ENCODE assay signal across 10 cellular contexts in the genomic region with DNA sequence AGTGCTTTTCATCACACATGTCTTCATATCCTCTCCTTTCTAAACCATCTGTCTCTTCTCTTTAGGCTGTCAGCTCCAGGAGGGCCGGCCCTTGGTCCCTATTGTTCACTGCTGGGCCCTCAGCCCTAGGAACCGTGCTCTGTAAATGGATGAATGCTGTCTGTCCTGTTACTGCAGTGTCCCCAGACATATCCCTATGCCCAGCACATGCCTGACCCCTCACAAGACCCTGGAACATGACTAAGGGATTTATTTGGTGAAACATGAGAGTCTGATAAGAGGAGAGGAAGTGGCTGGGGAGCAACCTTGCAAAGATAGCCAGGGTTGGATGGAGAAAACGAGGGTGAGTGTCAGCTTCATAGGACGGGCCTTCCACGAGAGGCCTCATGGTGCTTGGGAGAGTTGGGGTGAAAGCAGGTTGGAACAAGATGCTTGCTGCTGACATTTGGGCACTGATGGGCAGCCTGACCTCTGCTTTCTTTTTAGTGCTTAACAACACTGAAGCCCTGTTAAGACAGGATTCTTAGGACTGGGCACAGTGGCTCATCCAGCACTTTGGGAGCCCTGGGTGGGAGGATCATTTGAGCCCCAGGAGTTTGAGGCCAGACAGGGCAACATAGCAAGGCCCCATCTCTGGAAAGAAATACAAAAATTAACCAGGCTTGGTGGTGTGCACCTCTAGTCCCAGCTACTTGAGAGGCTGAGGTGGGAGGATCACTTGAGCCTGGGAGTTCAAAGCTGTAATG. TPM values are rescaled to one million over a fixed set of nuclear protein-coding genes. Genes with fewer than 3 reads are reported as not detected.
DNase-seq lines count a peak whose midpoint lies in the region; ATAC-seq and TF ChIP-seq lines count a peak whose summit lies in the region.
"Had no signal": no experiment of that assay in that cellular context is flagged by ENCODE, and none has a peak within 500 bp of the region (broad histone marks: within the 10 kb centered on the region; RNA-seq: fewer than 3 reads in every experiment).

No MANE protein-coding gene starts in this region.

- H3K9ac ChIP-seq in Loucy (ENCODE audit: low read depth, low read length, poor library complexity, severe bottlenecking): peak overlapping the region; percentile 52

- peak overlapping the region; percentile 22 for H3K27ac Mint-ChIP-seq in CD4-positive, alpha-beta T cell
- H3K27ac Mint-ChIP-seq in chondrocyte (ENCODE audit: unreplicated experiment) (peak overlapping the region; percentile 93), naive B cell (peak overlapping the region in 4 of 6 donors; percentile 26 to 91 (median 56))

- CTCF ChIA-PET in CD4-positive, alpha-beta T cell (lab: Charles Lee): no interaction called here

- peaks cover 97% of the 10 kb centered on the region for H3K79me2 ChIP-seq in Loucy (ENCODE audit: insufficient read depth, low read length)

- H3F3A ChIP-seq in Loucy (ENCODE audit: low read depth): no peaks in the 10 kb centered on the region

- no peak for TF ChIP-seq CTCF in CD4-positive, alpha-beta T cell (IDR thresholded peaks at IDR 0.05)
- TF ChIP-seq CTCF in Loucy (conservative IDR thresholded peaks at IDR 0.05; ENCODE audit: low read length) (no peak), chondrocyte (IDR thresholded peaks at IDR 0.05) (no peak)

- no peak overlapping the region for H3K4me3 ChIP-seq in Loucy (ENCODE audit: low read length, poor library complexity, severe bottlenecking)
- H3K4me3 ChIP-seq in HAP-1: no peak overlapping the region
- H3K4me3 ChIP-seq: testis had no signal

- H3K27ac ChIP-seq in CD4-positive, alpha-beta T cell (ENCODE audit: low read depth, low read length): no peak overlapping the region
- H3K27ac ChIP-seq: testis had no signal

- in situ Hi-C loops in HAP-1 (cut with MboI; ENCODE audit: low sequenced_read_pairs): no loop called here

- peak overlapping the region; percentile 54 for H3K4me2 ChIP-seq in Loucy (ENCODE audit: low read depth, low read length, poor library complexity, severe bottlenecking)

- H3K27me3 Mint-ChIP-seq in CD4-positive, alpha-beta T cell: no peaks in the 10 kb centered on the region
- H3K27me3 Mint-ChIP-seq in chondrocyte (ENCODE audit: low read depth) (no peaks in the 10 kb centered on the region), naive B cell (no peaks in the 10 kb centered on the region)

- H3K36me3 Mint-ChIP-seq in CD4-positive, alpha-beta T cell (ENCODE audit: low read depth): peaks cover 30% of the 10 kb centered on the region
- peaks cover 4% of the 10 kb centered on the region for H3K36me3 Mint-ChIP-seq in chondrocyte (ENCODE audit: low read depth)
- H3K36me3 Mint-ChIP-seq in naive B cell: peaks cover 3 to 9% of the 10 kb centered on the region in 2 donors

- DNase-seq in CD4-positive, alpha-beta T cell: no peak
- no peak for DNase-seq in chondrocyte (ENCODE audit: low spot score)
- DNase-seq in naive B cell: no peak
- no peak for DNase-seq in HAP-1 (ENCODE audit: low spot score in 2 of 2)
- no peak for DNase-seq in RKO (ENCODE audit: low spot score)
- DNase-seq: NCI-H1092 treated with DMSO at 0.1 percent for 48 hours had no signal

- H3K9me3 ChIP-seq in CD4-positive, alpha-beta T cell (ENCODE audit: control insufficient read depth, low read length): no peaks in the 10 kb centered on the region
- H3K9me3 ChIP-seq in Loucy (ENCODE audit: insufficient read depth, low read depth, low read length): no peaks in the 10 kb centered on the region
- H3K9me3 ChIP-seq in HAP-1: no peaks in the 10 kb centered on the region
- H3K9me3 ChIP-seq: testis had no signal

- H3K9me2 ChIP-seq in Loucy (replicated peaks; ENCODE audit: low read depth, low read length): no peaks in the 10 kb centered on the region

- no peak overlapping the region for H3K4me3 Mint-ChIP-seq in CD4-positive, alpha-beta T cell
- H3K4me3 Mint-ChIP-seq in chondrocyte (ENCODE audit: unreplicated experiment) (no peak overlapping the region), naive B cell (peak overlapping the region in 1 of 8 donors; percentile 30)

- ATAC-seq in CD4-positive, alpha-beta T cell (ENCODE audit: poor library complexity): no peak
- ATAC-seq in naive B cell (ENCODE audit: low read depth in 2 of 2) (no peak), GM21367 (IDR thresholded peaks at IDR 0.05; ENCODE audit: unreplicated experiment) (no peak), GM21526 (IDR thresholded peaks at IDR 0.05; ENCODE audit: low FRiP score, unreplicated experiment) (no peak)

- no peaks in the 10 kb centered on the region for H3K9me3 Mint-ChIP-seq in CD4-positive, alpha-beta T cell
- H3K9me3 Mint-ChIP-seq in chondrocyte (ENCODE audit: low read depth) (no peaks in the 10 kb centered on the region), naive B cell (peaks cover 0 to 7% (median 0%) of the 10 kb centered on the region in 7 donors)

- H3K4me1 ChIP-seq in Loucy (ENCODE audit: insufficient read depth, low read length, poor library complexity, severe bottlenecking) (peaks cover 9% of the 10 kb centered on the region), HAP-1 (no peaks in the 10 kb centered on the region)

- H3K27me3 ChIP-seq in CD4-positive, alpha-beta T cell (ENCODE audit: control insufficient read depth, insufficient read depth, low read length): no peaks in the 10 kb centered on the region
- H3K27me3 ChIP-seq in Loucy (ENCODE audit: insufficient read depth, low read length, poor library complexity, severe bottlenecking) (no peaks in the 10 kb centered on the region), HAP-1 (ENCODE audit: low read depth) (no peaks in the 10 kb centered on the region)
- H3K27me3 ChIP-seq: testis had no signal

- no peak overlapping the region for H2AFZ ChIP-seq in Loucy (ENCODE audit: low read length)

- POLR2A ChIA-PET in CD4-positive, alpha-beta T cell (lab: Charles Lee): no interaction called here

- H3K36me3 ChIP-seq in Loucy (ENCODE audit: insufficient read depth, low read length): no peaks in the 10 kb centered on the region; the same call in 1 of the 2 replicates
- no peaks in the 10 kb centered on the region for H3K36me3 ChIP-seq in HAP-1 (replicated peaks)

- peaks cover 33% of the 10 kb centered on the region for H4K20me1 ChIP-seq in Loucy (ENCODE audit: insufficient read depth, low read length, poor library complexity, severe bottlenecking)

- H3K4me1 Mint-ChIP-seq in CD4-positive, alpha-beta T cell (ENCODE audit: low read depth): peaks cover 58% of the 10 kb centered on the region
- H3K4me1 Mint-ChIP-seq in chondrocyte (ENCODE audit: low read depth): peaks cover 70% of the 10 kb centered on the region
- H3K4me1 Mint-ChIP-seq in naive B cell: peaks cover 66 to 76% (median 75%) of the 10 kb centered on the region in 3 donors

- intact Hi-C loops in CD4-positive, alpha-beta T cell (cut with DNase I, micrococcal nuclease): loop anchor here in 1 of 2 experiments (5.0 kb wide), 1 partner anchor 36 kb away; no protein-coding TSS in a partner anchor

RNA-seq across cellular contexts. Expression of gene ABCC1, which starts 39.0 kb away (rescaled TPM):
- total RNA-seq in CD4-positive, alpha-beta T cell: 10 to 100 TPM; 42.9 to 44.8 TPM
- total RNA-seq in chondrocyte: 47.9 to 118 TPM (median 48.3 TPM) in 3 replicates
- 1 to 10 TPM; 2.9 to 9.0 (median 5.3) TPM for polyA plus RNA-seq in naive B cell (ENCODE audit: low read depth in 6 of 6)

Comparison
In these comparisons a context has a peak if more than half of its experiments do, and no peak if none do; other contexts are left out.
1. H3K27ac Mint-ChIP-seq: peak in every context shown above with its lines; median percentile 93 in chondrocyte; 56 in naive B cell; 22 in CD4-positive, alpha-beta T cell.